Comparison of ENCODE assay signal across 8 cellular contexts in genomic region chr2:201642579-201643215, GRCh38.
DNase-seq lines count a peak whose midpoint lies in the region; ATAC-seq and TF ChIP-seq lines count a peak whose summit lies in the region.

No MANE protein-coding gene starts in this region.

- no peak for TF ChIP-seq EP300 in Ishikawa (IDR thresholded peaks at IDR 0.05; ENCODE audit: borderline replicate concordance)

- ATAC-seq in GM21619 (IDR thresholded peaks at IDR 0.05; ENCODE audit: unreplicated experiment) (peak; percentile 72), RWPE2 (ENCODE audit: low read depth) (peak; percentile 75)

- no peaks in the 10 kb centered on the region for H3K27me3 ChIP-seq in RWPE2 (ENCODE audit: insufficient read depth, poor library complexity, severe bottlenecking)
- no peaks in the 10 kb centered on the region for H3K27me3 ChIP-seq in neuron (ENCODE audit: insufficient read depth, low read length)

- H3K4me3 ChIP-seq in RWPE2 (ENCODE audit: severe bottlenecking): peak overlapping the region; percentile 71
- H3K4me3 ChIP-seq in neuron (ENCODE audit: low read length): peak overlapping the region; percentile 75

- peak overlapping the region; percentile 60 for H2AFZ ChIP-seq in neuron (ENCODE audit: low read depth, low read length)

- DNase-seq in DMS79 (lab: John Stamatoyannopoulos, UW): peak; percentile 58
- DNase-seq in RWPE2 (ENCODE audit: low spot score): peak; percentile 77
- peak; percentile 78 for DNase-seq in activated gamma-delta T cell treated with Interleukin-2 at 50 U/mL for 16 hours
- peak; percentile 63 for DNase-seq in foreskin melanocyte
- peak; percentile 58 for DNase-seq in stromal cell of bone marrow (ENCODE audit: low read depth)

- no peak for TF ChIP-seq RAD21 in Ishikawa (IDR thresholded peaks at IDR 0.05; ENCODE audit: low read depth)

- peak overlapping the region; percentile 70 for H3K27ac ChIP-seq in RWPE2 (ENCODE audit: poor library complexity, severe bottlenecking)

- peaks cover 2% of the 10 kb centered on the region for H3K9me3 ChIP-seq in RWPE2 (ENCODE audit: severe bottlenecking)
- no peaks in the 10 kb centered on the region for H3K9me3 ChIP-seq in neuron (ENCODE audit: low read length)

- no peak for TF ChIP-seq CTCF in RWPE2 (IDR thresholded peaks at IDR 0.05; ENCODE audit: poor library complexity, severe bottlenecking)

- H3K4me1 ChIP-seq in RWPE2 (ENCODE audit: insufficient read depth, poor library complexity, severe bottlenecking) (peaks cover 21% of the 10 kb centered on the region), neuron (ENCODE audit: insufficient read depth, low read length) (peaks cover 19% of the 10 kb centered on the region)

- H3K36me3 ChIP-seq in RWPE2 (ENCODE audit: low read depth) (peaks cover 21% of the 10 kb centered on the region; the same call in 1 of the 2 replicates), neuron (ENCODE audit: insufficient read depth, low read length) (peaks cover 17% of the 10 kb centered on the region)

TF ChIP-seq in Ishikawa, 13 proteins besides CTCF, POLR2A, EP300 and RAD21:
- TF ChIP-seq, protein P1, sequence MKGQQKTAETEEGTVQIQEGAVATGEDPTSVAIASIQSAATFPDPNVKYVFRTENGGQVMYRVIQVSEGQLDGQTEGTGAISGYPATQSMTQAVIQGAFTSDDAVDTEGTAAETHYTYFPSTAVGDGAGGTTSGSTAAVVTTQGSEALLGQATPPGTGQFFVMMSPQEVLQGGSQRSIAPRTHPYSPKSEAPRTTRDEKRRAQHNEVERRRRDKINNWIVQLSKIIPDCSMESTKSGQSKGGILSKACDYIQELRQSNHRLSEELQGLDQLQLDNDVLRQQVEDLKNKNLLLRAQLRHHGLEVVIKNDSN (IDR thresholded peaks at IDR 0.05): 0 out of 2 replicates have a peak, but pooled peaks have one; percentile 4
- TF ChIP-seq, protein P2, sequence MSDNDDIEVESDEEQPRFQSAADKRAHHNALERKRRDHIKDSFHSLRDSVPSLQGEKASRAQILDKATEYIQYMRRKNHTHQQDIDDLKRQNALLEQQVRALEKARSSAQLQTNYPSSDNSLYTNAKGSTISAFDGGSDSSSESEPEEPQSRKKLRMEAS (IDR thresholded peaks at IDR 0.05): peak; percentile 65
- no peak for TF ChIP-seq CEBPB (IDR thresholded peaks at IDR 0.05)
- TF ChIP-seq TCF12 (IDR thresholded peaks at IDR 0.05; ENCODE audit: low read depth): peak; percentile 21; the same call in 1 of the 2 replicates
- TF ChIP-seq CREB1 (IDR thresholded peaks at IDR 0.05; ENCODE audit: low read depth): peak; percentile 88
- no peak for TF ChIP-seq ZBTB7A (IDR thresholded peaks at IDR 0.05; ENCODE audit: low read depth)

Comparison
In these comparisons a context has a peak if more than half of its experiments do, and no peak if none do; other contexts are left out.
1. Peak in every context shown above with its lines: DNase-seq, ATAC-seq, H3K4me3 ChIP-seq and H3K27ac ChIP-seq.